Comparison of ENCODE assay signal across 1 cellular context in genomic region chr2:202494300-202494699, GRCh38.
A peak's percentile ranks its signal among the peaks of the same experiment; 100 is the strongest.
TF ChIP-seq lines count a peak whose summit lies in the region.

No MANE protein-coding gene starts in this region.

TF ChIP-seq in HepG2, 621 proteins besides CTCF, POLR2A, EP300 and RAD21 (continued from another document and continues in another):
- TF ChIP-seq ZBTB40 (IDR thresholded peaks at IDR 0.05) (no peak), ZBTB40 (CRISPR knock-in tag; IDR thresholded peaks at IDR 0.05) (no peak), ZSCAN21 (CRISPR knock-in tag; IDR thresholded peaks at IDR 0.05; ENCODE audit: borderline replicate concordance) (no peak), ZBTB46 (CRISPR knock-in tag; IDR thresholded peaks at IDR 0.05; ENCODE audit: borderline replicate concordance) (no peak), FOXK2 (IDR thresholded peaks at IDR 0.05) (peak; percentile 95), ZNF276 (CRISPR knock-in tag; IDR thresholded peaks at IDR 0.05; ENCODE audit: low read depth) (no peak), KLF6 (CRISPR knock-in tag; IDR thresholded peaks at IDR 0.05) (0 out of 2 replicates have a peak, but pooled peaks have one; percentile 49), ZNF512 (CRISPR knock-in tag; IDR thresholded peaks at IDR 0.05) (no peak), GLMP (CRISPR knock-in tag; IDR thresholded peaks at IDR 0.05; ENCODE audit: borderline replicate concordance) (no peak), SMAD3 (CRISPR knock-in tag; IDR thresholded peaks at IDR 0.05) (peak; percentile 37; the same call in 1 of the 2 replicates), RERE (CRISPR knock-in tag; IDR thresholded peaks at IDR 0.05; ENCODE audit: low read depth) (0 out of 2 replicates have a peak, but pooled peaks have one; percentile 40), TAF15 (IDR thresholded peaks at IDR 0.05; ENCODE audit: low read depth, low read length, poor library complexity, severe bottlenecking) (no peak), ZNF709 (CRISPR knock-in tag; IDR thresholded peaks at IDR 0.05) (no peak), MAFK (conservative IDR thresholded peaks at IDR 0.05 in 1 of 2, IDR thresholded peaks at IDR 0.05 in 1 of 2; ENCODE audit: low read length in 2 of 2) (no peak), ATF6 (CRISPR knock-in tag; conservative IDR thresholded peaks at IDR 0.05) (no peak), THAP11 (CRISPR knock-in tag; IDR thresholded peaks at IDR 0.05) (peak; percentile 76; the same call in 1 of the 2 replicates), SSRP1 (CRISPR knock-in tag; IDR thresholded peaks at IDR 0.05) (0 out of 2 replicates have a peak, but pooled peaks have one; percentile 62), CC2D1A (CRISPR knock-in tag; IDR thresholded peaks at IDR 0.05) (no peak), TBL1XR1 (IDR thresholded peaks at IDR 0.05; ENCODE audit: borderline replicate concordance, low read length, partially characterized antibody) (peak; percentile 68), SUZ12 (IDR thresholded peaks at IDR 0.05; ENCODE audit: low read depth, low read length) (no peak), AHR (CRISPR knock-in tag; IDR thresholded peaks at IDR 0.05) (no peak), CCAR2 (optimal IDR thresholded peaks at IDR 0.05; ENCODE audit: low read depth, low read length) (peak; percentile 53), ZMAT3 (CRISPR knock-in tag; conservative IDR thresholded peaks at IDR 0.05) (peak; percentile 63; the same call in 1 of the 2 replicates), SOX13 (IDR thresholded peaks at IDR 0.05) (peak; percentile 61; the same call in 1 of the 2 replicates), SOX13 (CRISPR knock-in tag; conservative IDR thresholded peaks at IDR 0.05 in 1 of 2, IDR thresholded peaks at IDR 0.05 in 1 of 2) (peak in 1 of 2 experiments; percentile 93; a peak in 2 of 4 replicates), ZNF136 (CRISPR knock-in tag; IDR thresholded peaks at IDR 0.05; ENCODE audit: low read depth) (peak; percentile 57; the same call in 1 of the 2 replicates), ZNF619 (CRISPR knock-in tag; IDR thresholded peaks at IDR 0.05) (no peak), ZNF414 (CRISPR knock-in tag; IDR thresholded peaks at IDR 0.05) (0 out of 2 replicates have a peak, but pooled peaks have one; percentile 46)
